12 cellular contexts compared by ENCODE assay signal in genomic region chr1:27141266-27142003, GRCh38. TPM values are rescaled to one million over a fixed set of nuclear protein-coding genes. Genes with fewer than 3 reads are reported as not detected.
A peak's percentile ranks its signal among the peaks of the same experiment; 100 is the strongest.
DNase-seq lines count a peak whose midpoint lies in the region; ATAC-seq and TF ChIP-seq lines count a peak whose summit lies in the region.
"Had no signal": no experiment of that assay in that cellular context is flagged by ENCODE, and none has a peak within 500 bp of the region (broad histone marks: within the 10 kb centered on the region; RNA-seq: fewer than 3 reads in every experiment).

No MANE protein-coding gene starts in this region.

- H3K4me1 ChIP-seq in HCT116 (ENCODE audit: control insufficient read depth in 1 of 2, insufficient read depth in 2 of 2, low read length in 2 of 2) (peaks cover 60 to 67% of the 10 kb centered on the region in 2 experiments), endodermal cell (ENCODE audit: control insufficient read depth, insufficient read depth, low read length) (no peaks in the 10 kb centered on the region), skeletal muscle tissue (ENCODE audit: control insufficient read depth in 3 of 3, insufficient read depth in 3 of 3, low read length in 3 of 3) (peaks cover 93 to 99% (median 98%) of the 10 kb centered on the region in 3 donors), Caco-2 (peaks cover 18% of the 10 kb centered on the region)

- H3K27me3 Mint-ChIP-seq in endodermal cell (ENCODE audit: insufficient read depth) (no peaks in the 10 kb centered on the region), Caco-2 (ENCODE audit: insufficient read depth, unreplicated experiment) (no peaks in the 10 kb centered on the region)
- H3K27me3 Mint-ChIP-seq: activated CD4-positive, alpha-beta T cell treated with anti-CD3 and anti-CD28 coated beads, Interleukin-2, amount 10 ng/mL, durations not matched to agents 24 days and 14 days had no signal

- ATAC-seq in HCT116: peak; percentile 71
- ATAC-seq: Right ventricle myocardium inferior had no signal

- H3K4me3 ChIP-seq in HCT116 (replicated peaks in 1 of 2; ENCODE audit: low read depth in 1 of 2, low read length in 2 of 2) (peak overlapping the region in 1 of 2 experiments; percentile 30; a peak in 2 of 4 replicates), endodermal cell (ENCODE audit: low read length) (no peak overlapping the region), skeletal muscle tissue (ENCODE audit: low read length in 3 of 3) (peak overlapping the region; percentile 28 to 61 (median 44)), Caco-2 (ENCODE audit: low read depth, low read length) (no peak overlapping the region)
- H3K4me3 ChIP-seq: dorsolateral prefrontal cortex, uterus had no signal

- RAD21 ChIA-PET in HCT116 (lab: Charles Lee; ENCODE audit: low non-redundant PET in 1 of 2, low total read pairs in 2 of 2, uncharacterized antibody in 2 of 2, unreplicated experiment in 2 of 2): no interaction called here

- H3K4me1 Mint-ChIP-seq in endodermal cell (peaks cover 30% of the 10 kb centered on the region), Caco-2 (ENCODE audit: low read depth, unreplicated experiment) (peaks cover 37% of the 10 kb centered on the region)

- intact Hi-C loops in HCT116 (cut with micrococcal nuclease): no loop called here
- intact Hi-C loops in Caco-2 (cut with micrococcal nuclease; ENCODE audit: unreplicated experiment): no loop called here

- WGBS in endodermal cell (ENCODE audit: insufficient coverage in 1 of 2, insufficient read length in 1 of 2), 2 experiments: 87 to 92% methylated on average over 7 to 9 of the region's 9 CpGs

- TF ChIP-seq CTCF in HCT116 (IDR thresholded peaks at IDR 0.05 in 2 of 3, conservative IDR thresholded peaks at IDR 0.05 in 1 of 3; ENCODE audit: borderline replicate concordance in 1 of 3, insufficient read depth in 1 of 3, low read depth in 2 of 3, low read length in 2 of 3) (no peak), endodermal cell (conservative IDR thresholded peaks at IDR 0.05) (no peak), GM20000 (IDR thresholded peaks at IDR 0.05; ENCODE audit: extremely low read depth, missing control alignments) (no peak), Caco-2 (IDR thresholded peaks at IDR 0.05; ENCODE audit: insufficient read depth in 1 of 2, low read depth in 1 of 2, low read length in 1 of 2, severe bottlenecking in 1 of 2, unreplicated experiment in 1 of 2) (no peak)

- no peaks in the 10 kb centered on the region for H3K9me3 Mint-ChIP-seq in endodermal cell
- no peaks in the 10 kb centered on the region for H3K9me3 Mint-ChIP-seq in Caco-2 (ENCODE audit: unreplicated experiment)
- H3K9me3 Mint-ChIP-seq: activated CD4-positive, alpha-beta T cell treated with anti-CD3 and anti-CD28 coated beads, Interleukin-2, amount 10 ng/mL, durations not matched to agents 24 days and 14 days; activated naive CD4-positive, alpha-beta T cell treated with anti-CD3 and anti-CD28 coated beads for 36 hours had no signal

- no peaks in the 10 kb centered on the region for H3K27me3 ChIP-seq in HCT116 (ENCODE audit: insufficient read depth, low read length)
- H3K27me3 ChIP-seq in endodermal cell (ENCODE audit: control insufficient read depth, insufficient read depth, low read length, poor library complexity, severe bottlenecking): no peaks in the 10 kb centered on the region
- H3K27me3 ChIP-seq in skeletal muscle tissue (ENCODE audit: control insufficient read depth in 3 of 3, insufficient read depth in 3 of 3, low read length in 3 of 3): no peaks in the 10 kb centered on the region
- H3K27me3 ChIP-seq in Caco-2 (replicated peaks; ENCODE audit: control insufficient read depth, insufficient read depth, low read length): no peaks in the 10 kb centered on the region
- H3K27me3 ChIP-seq: dorsolateral prefrontal cortex, uterus had no signal

- H3K36me3 ChIP-seq in HCT116 (ENCODE audit: control insufficient read depth in 1 of 2, insufficient read depth in 2 of 2, low read length in 2 of 2) (no peaks in the 10 kb centered on the region), endodermal cell (ENCODE audit: control insufficient read depth, insufficient read depth, low read length) (peaks cover 12% of the 10 kb centered on the region), skeletal muscle tissue (ENCODE audit: control insufficient read depth in 3 of 3, insufficient read depth in 3 of 3, low read length in 3 of 3) (no peaks in the 10 kb centered on the region), Caco-2 (ENCODE audit: control insufficient read depth, insufficient read depth, low read length) (no peaks in the 10 kb centered on the region; the same call in 1 of the 2 replicates)
- H3K36me3 ChIP-seq: uterus had no signal

- BruUV-seq in HCT116 (replicated peaks; lab: Mats Ljungman, UMichigan): no TSS peak
- BruUV-seq in Caco-2 (replicated peaks; lab: Mats Ljungman, UMichigan): no TSS peak

- H3K9ac ChIP-seq in HCT116 (ENCODE audit: low read length) (peak overlapping the region; percentile 39), endodermal cell (ENCODE audit: extremely low read depth, low read length, poor library complexity, severe bottlenecking) (no peak overlapping the region), skeletal muscle tissue (ENCODE audit: low read depth in 1 of 3, low read length in 3 of 3) (peak overlapping the region in 2 of 3 donors; percentile 62 to 75)

- H3K79me2 ChIP-seq in HCT116 (ENCODE audit: insufficient read depth, low read length): peaks cover 58% of the 10 kb centered on the region

- peak overlapping the region; percentile 71 for H3K4me2 ChIP-seq in HCT116 (ENCODE audit: low read length)

- H3K9me2 ChIP-seq in HCT116 (ENCODE audit: insufficient read depth): no peaks in the 10 kb centered on the region

- no peaks in the 10 kb centered on the region for H4K20me1 ChIP-seq in HCT116 (ENCODE audit: insufficient read depth)

- H3K27ac Mint-ChIP-seq in endodermal cell (no peak overlapping the region), Caco-2 (ENCODE audit: unreplicated experiment) (no peak overlapping the region)
- H3K27ac Mint-ChIP-seq: activated CD4-positive, alpha-beta T cell treated with anti-CD3 and anti-CD28 coated beads, Interleukin-2, amount 10 ng/mL, durations not matched to agents 24 days and 14 days; activated naive CD4-positive, alpha-beta T cell treated with anti-CD3 and anti-CD28 coated beads for 36 hours had no signal

- no peak for DNase-seq in HCT116 (ENCODE audit: low read depth, low spot score)
- peak; percentile 59 for DNase-seq in NCI-H2171 (lab: John Stamatoyannopoulos, UW)
- DNase-seq in endodermal cell: peak; percentile 63
- no peak for DNase-seq in GM20000 (ENCODE audit: low spot score)
- no peak for DNase-seq in Caco-2
- DNase-seq in NCI-H1048 (lab: John Stamatoyannopoulos, UW): no peak
- DNase-seq: activated CD4-positive, alpha-beta T cell treated with anti-CD3 and anti-CD28 coated beads, Interleukin-2, amount 10 ng/mL, durations not matched to agents 24 days and 14 days; activated naive CD4-positive, alpha-beta T cell treated with anti-CD3 and anti-CD28 coated beads for 36 hours; dorsolateral prefrontal cortex; uterus had no signal

- H3K4me3 Mint-ChIP-seq in endodermal cell (no peak overlapping the region), Caco-2 (ENCODE audit: unreplicated experiment) (no peak overlapping the region)
- H3K4me3 Mint-ChIP-seq: activated CD4-positive, alpha-beta T cell treated with anti-CD3 and anti-CD28 coated beads, Interleukin-2, amount 10 ng/mL, durations not matched to agents 24 days and 14 days; activated naive CD4-positive, alpha-beta T cell treated with anti-CD3 and anti-CD28 coated beads for 36 hours had no signal

- no peak overlapping the region for H2AFZ ChIP-seq in HCT116 (ENCODE audit: low read depth, low read length, poor library complexity, severe bottlenecking)

- no peak for TF ChIP-seq POLR2A in HCT116 (IDR thresholded peaks at IDR 0.05; ENCODE audit: borderline replicate concordance, extremely low read depth, insufficient read depth, insufficient read length)

- TF ChIP-seq RAD21 in HCT116 (IDR thresholded peaks at IDR 0.05; ENCODE audit: low read depth): no peak

- peaks cover 7% of the 10 kb centered on the region for H3K36me3 Mint-ChIP-seq in endodermal cell (ENCODE audit: low read depth)
- peaks cover 11% of the 10 kb centered on the region for H3K36me3 Mint-ChIP-seq in Caco-2 (ENCODE audit: insufficient read depth, unreplicated experiment)

- POLR2A ChIA-PET in HCT116 (lab: Charles Lee) (interaction anchor here (1.7 to 7.4 kb wide), 2 partner anchors 10 to 13 kb away, joined by 10 to 61 read pairs; partner anchors contain the start of gene SLC9A1), Caco-2 (lab: Charles Lee) (interaction anchor here (0.6 kb wide), 1 partner anchor 13 kb away, joined by 11 read pairs; the partner anchor contains the start of gene SLC9A1)

- H3K9me3 ChIP-seq in HCT116 (ENCODE audit: control insufficient read depth in 1 of 2, insufficient read depth in 1 of 2, low read depth in 1 of 2, low read length in 2 of 2) (no peaks in the 10 kb centered on the region), endodermal cell (ENCODE audit: control insufficient read depth, low read length) (no peaks in the 10 kb centered on the region), skeletal muscle tissue (ENCODE audit: control insufficient read depth in 3 of 3, low read length in 3 of 3) (no peaks in the 10 kb centered on the region), Caco-2 (no peaks in the 10 kb centered on the region)
- H3K9me3 ChIP-seq: uterus had no signal

- CTCF ChIA-PET in HCT116 (lab: Charles Lee) (interaction anchor here (1.4 kb wide), 1 partner anchor 95 kb away, joined by 4 read pairs; no protein-coding TSS in a partner anchor), Caco-2 (lab: Charles Lee) (interaction anchor here (1.2 kb wide), 1 partner anchor 26 kb away, joined by 3 read pairs; no protein-coding TSS in a partner anchor)

- H3K27ac ChIP-seq in HCT116 (ENCODE audit: low read depth, low read length) (0 out of 2 replicates have a peak overlapping the region, but pooled peaks have one; percentile 32), endodermal cell (ENCODE audit: low read depth, low read length) (no peak overlapping the region), skeletal muscle tissue (ENCODE audit: low read depth, low read length) (peak overlapping the region; percentile 89)
- H3K27ac ChIP-seq: uterus had no signal

TF ChIP-seq in HCT116, 20 proteins besides CTCF, POLR2A, EP300 and RAD21 (continues in another document):
- no peak for TF ChIP-seq EZH2phosphoT487 (IDR thresholded peaks at IDR 0.05; ENCODE audit: borderline replicate concordance)

RNA-seq across cellular contexts. Expression of gene SLC9A1, which starts 13.5 kb away (rescaled TPM):
- total RNA-seq in HCT116 (2021; ENCODE audit: unreplicated experiment) (21.7 TPM), endodermal cell (10 to 100 TPM; 25.9 to 34.7 TPM), skeletal muscle tissue (1.6 TPM), Caco-2 (2022) (28.9 and 31.0 TPM in 2 replicates)
- polyA plus RNA-seq in HCT116 (2012): 24.8 and 29.7 TPM in 2 replicates
- polyA plus RNA-seq in endodermal cell (2013, experiment 1 of 2): 17.5 TPM
- polyA plus RNA-seq in endodermal cell (2013, experiment 2 of 2): 18.6 TPM

Comparison
In these comparisons a context has a peak if more than half of its experiments do, and no peak if none do; other contexts are left out.
1. DNase-seq: peak in NCI-H2171 (single experiment) and endodermal cell (single experiment); none in HCT116 (single experiment), GM20000 (single experiment), Caco-2 (0 of 2) and NCI-H1048 (single experiment).
2. H3K4me3 ChIP-seq: peak in skeletal muscle tissue (3 of 3); none in endodermal cell (single experiment) and Caco-2 (single experiment).